In the genomic region with DNA sequence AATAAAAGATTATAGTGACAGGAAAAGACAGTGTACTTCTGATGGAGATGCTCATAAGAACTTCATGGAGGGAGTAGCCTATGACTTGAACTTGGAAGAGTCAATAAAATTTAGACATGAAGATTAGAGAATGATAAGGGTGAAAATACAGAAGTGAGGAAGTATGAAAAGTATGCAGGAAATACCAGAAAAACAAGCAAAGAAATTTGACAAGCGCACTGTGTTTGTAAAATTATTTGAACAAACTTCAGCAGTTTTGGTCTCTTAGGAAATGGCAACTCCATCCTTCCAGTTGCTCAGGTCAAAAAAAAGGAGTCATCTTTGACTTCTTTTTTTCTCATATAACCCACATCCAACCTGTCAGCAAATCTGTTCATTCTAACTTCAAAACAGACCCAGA, we compare ENCODE assay signal across 20 cellular contexts.
"Had no signal": no experiment of that assay in that cellular context is flagged by ENCODE, and none has a peak within 500 bp of the region (broad histone marks: within the 10 kb centered on the region; RNA-seq: fewer than 3 reads in every experiment).

No MANE protein-coding gene starts in this region.

- H3K27ac ChIP-seq: coronary artery, hepatocyte, psoas muscle, right lobe of liver had no signal

- H3K4me2 ChIP-seq: hepatocyte had no signal

- H3K27me3 Mint-ChIP-seq: naive B cell had no signal

- H3K9me3 ChIP-seq: psoas muscle, right lobe of liver had no signal

- H3K4me1 ChIP-seq: psoas muscle, right lobe of liver had no signal

- H3K4me3 Mint-ChIP-seq: endodermal cell, nephron progenitor cell had no signal

- H2AFZ ChIP-seq: hepatocyte had no signal

- DNase-seq: effector CD4-positive, alpha-beta T cell; endodermal cell; erythroblast; foreskin melanocyte; head of caudate nucleus; left colon; left ventricle myocardium superior; mesenchymal stem cell; midbrain; naive B cell; nephron progenitor cell; psoas muscle; retina; right lobe of liver; stimulated activated naive CD4-positive, alpha-beta T cell treated with Interleukin-2 at 50 U/mL for 16 hours; trophoblast cell had no signal

- H3K36me3 ChIP-seq: right lobe of liver had no signal

- ATAC-seq: left colon, left ventricle myocardium superior, psoas muscle, right lobe of liver had no signal

- H3K27ac Mint-ChIP-seq: endodermal cell, naive B cell, nephron progenitor cell had no signal

- H3K4me3 ChIP-seq: coronary artery, hepatocyte, lung, psoas muscle, right lobe of liver had no signal

- H3K36me3 Mint-ChIP-seq: naive B cell had no signal

- FAIRE-seq: endothelial cell of umbilical vein had no signal

- H3K4me1 Mint-ChIP-seq: endodermal cell, nephron progenitor cell had no signal

- H3K79me2 ChIP-seq: hepatocyte had no signal

- H3K27me3 ChIP-seq: hepatocyte, right lobe of liver had no signal
